Comparison of ENCODE assay signal across 3 cellular contexts in the genomic region with DNA sequence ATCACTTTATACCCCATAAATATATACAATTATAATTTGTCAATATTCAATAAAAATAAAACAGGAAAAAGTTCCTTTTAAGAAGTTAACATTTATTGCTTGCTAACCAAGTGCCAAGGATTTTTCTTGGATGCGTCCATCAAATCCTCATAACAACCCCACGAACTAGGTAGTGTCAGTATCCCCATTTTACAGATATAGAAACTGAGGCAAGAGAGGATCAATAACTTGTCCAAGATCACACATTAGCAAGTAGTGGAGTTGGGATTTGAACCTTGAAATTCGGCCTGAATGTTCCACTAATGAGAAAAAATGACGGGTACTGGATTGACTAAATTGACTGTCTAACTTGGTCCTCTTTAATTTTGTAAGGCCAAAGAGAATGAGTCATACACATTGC.
A peak's percentile ranks its signal among the peaks of the same experiment; 100 is the strongest.
TF ChIP-seq lines count a peak whose summit lies in the region.

No MANE protein-coding gene starts in this region.

TF ChIP-seq in A549, 52 proteins besides CTCF, POLR2A, EP300 and RAD21:
- TF ChIP-seq FOSL2 (IDR thresholded peaks at IDR 0.05), result no peak
- TF ChIP-seq FOSL2 (CRISPR knock-in tag; IDR thresholded peaks at IDR 0.05), result peak; percentile 16; the same call in 1 of the 2 replicates
- TF ChIP-seq, protein P1, sequence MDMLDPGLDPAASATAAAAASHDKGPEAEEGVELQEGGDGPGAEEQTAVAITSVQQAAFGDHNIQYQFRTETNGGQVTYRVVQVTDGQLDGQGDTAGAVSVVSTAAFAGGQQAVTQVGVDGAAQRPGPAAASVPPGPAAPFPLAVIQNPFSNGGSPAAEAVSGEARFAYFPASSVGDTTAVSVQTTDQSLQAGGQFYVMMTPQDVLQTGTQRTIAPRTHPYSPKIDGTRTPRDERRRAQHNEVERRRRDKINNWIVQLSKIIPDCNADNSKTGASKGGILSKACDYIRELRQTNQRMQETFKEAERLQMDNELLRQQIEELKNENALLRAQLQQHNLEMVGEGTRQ (IDR thresholded peaks at IDR 0.05), result no peak
TF ChIP-seq in A549: peak in this region for 1.

TF ChIP-seq in HCT116, 20 proteins besides CTCF, POLR2A, EP300 and RAD21:
- TF ChIP-seq SRF (IDR thresholded peaks at IDR 0.05; ENCODE audit: low read depth), result no peak
- no peak for TF ChIP-seq SIN3A (IDR thresholded peaks at IDR 0.05; ENCODE audit: low read depth)
- TF ChIP-seq, protein P2, sequence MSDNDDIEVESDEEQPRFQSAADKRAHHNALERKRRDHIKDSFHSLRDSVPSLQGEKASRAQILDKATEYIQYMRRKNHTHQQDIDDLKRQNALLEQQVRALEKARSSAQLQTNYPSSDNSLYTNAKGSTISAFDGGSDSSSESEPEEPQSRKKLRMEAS (IDR thresholded peaks at IDR 0.05), result no peak
- no peak for TF ChIP-seq ZNF274 (IDR thresholded peaks at IDR 0.05; ENCODE audit: low read depth, low read length)
- TF ChIP-seq JUND (IDR thresholded peaks at IDR 0.05), result no peak
- no peak for TF ChIP-seq ELF1 (IDR thresholded peaks at IDR 0.05; ENCODE audit: borderline replicate concordance, low read depth)
- TF ChIP-seq, protein P3, sequence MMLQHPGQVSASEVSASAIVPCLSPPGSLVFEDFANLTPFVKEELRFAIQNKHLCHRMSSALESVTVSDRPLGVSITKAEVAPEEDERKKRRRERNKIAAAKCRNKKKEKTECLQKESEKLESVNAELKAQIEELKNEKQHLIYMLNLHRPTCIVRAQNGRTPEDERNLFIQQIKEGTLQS (IDR thresholded peaks at IDR 0.05), result no peak
- TF ChIP-seq, protein P4, sequence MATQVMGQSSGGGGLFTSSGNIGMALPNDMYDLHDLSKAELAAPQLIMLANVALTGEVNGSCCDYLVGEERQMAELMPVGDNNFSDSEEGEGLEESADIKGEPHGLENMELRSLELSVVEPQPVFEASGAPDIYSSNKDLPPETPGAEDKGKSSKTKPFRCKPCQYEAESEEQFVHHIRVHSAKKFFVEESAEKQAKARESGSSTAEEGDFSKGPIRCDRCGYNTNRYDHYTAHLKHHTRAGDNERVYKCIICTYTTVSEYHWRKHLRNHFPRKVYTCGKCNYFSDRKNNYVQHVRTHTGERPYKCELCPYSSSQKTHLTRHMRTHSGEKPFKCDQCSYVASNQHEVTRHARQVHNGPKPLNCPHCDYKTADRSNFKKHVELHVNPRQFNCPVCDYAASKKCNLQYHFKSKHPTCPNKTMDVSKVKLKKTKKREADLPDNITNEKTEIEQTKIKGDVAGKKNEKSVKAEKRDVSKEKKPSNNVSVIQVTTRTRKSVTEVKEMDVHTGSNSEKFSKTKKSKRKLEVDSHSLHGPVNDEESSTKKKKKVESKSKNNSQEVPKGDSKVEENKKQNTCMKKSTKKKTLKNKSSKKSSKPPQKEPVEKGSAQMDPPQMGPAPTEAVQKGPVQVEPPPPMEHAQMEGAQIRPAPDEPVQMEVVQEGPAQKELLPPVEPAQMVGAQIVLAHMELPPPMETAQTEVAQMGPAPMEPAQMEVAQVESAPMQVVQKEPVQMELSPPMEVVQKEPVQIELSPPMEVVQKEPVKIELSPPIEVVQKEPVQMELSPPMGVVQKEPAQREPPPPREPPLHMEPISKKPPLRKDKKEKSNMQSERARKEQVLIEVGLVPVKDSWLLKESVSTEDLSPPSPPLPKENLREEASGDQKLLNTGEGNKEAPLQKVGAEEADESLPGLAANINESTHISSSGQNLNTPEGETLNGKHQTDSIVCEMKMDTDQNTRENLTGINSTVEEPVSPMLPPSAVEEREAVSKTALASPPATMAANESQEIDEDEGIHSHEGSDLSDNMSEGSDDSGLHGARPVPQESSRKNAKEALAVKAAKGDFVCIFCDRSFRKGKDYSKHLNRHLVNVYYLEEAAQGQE (IDR thresholded peaks at IDR 0.05; ENCODE audit: low read depth), result no peak
- TF ChIP-seq ZFX (IDR thresholded peaks at IDR 0.05), result no peak
- no peak for TF ChIP-seq EZH2phosphoT487 (IDR thresholded peaks at IDR 0.05; ENCODE audit: borderline replicate concordance)
- TF ChIP-seq TCF7L2 (IDR thresholded peaks at IDR 0.05; ENCODE audit: borderline replicate concordance, extremely low read depth, insufficient read depth, insufficient read length), result no peak
- no peak for TF ChIP-seq EGR1 (IDR thresholded peaks at IDR 0.05; ENCODE audit: low read depth)
- TF ChIP-seq CBX3 (IDR thresholded peaks at IDR 0.05; ENCODE audit: low read depth), result no peak
- no peak for TF ChIP-seq CEBPB (IDR thresholded peaks at IDR 0.05; ENCODE audit: low read depth)
- no peak for TF ChIP-seq POLR2AphosphoS5 (IDR thresholded peaks at IDR 0.05; ENCODE audit: low read depth, low read length)
- TF ChIP-seq, protein P5, sequence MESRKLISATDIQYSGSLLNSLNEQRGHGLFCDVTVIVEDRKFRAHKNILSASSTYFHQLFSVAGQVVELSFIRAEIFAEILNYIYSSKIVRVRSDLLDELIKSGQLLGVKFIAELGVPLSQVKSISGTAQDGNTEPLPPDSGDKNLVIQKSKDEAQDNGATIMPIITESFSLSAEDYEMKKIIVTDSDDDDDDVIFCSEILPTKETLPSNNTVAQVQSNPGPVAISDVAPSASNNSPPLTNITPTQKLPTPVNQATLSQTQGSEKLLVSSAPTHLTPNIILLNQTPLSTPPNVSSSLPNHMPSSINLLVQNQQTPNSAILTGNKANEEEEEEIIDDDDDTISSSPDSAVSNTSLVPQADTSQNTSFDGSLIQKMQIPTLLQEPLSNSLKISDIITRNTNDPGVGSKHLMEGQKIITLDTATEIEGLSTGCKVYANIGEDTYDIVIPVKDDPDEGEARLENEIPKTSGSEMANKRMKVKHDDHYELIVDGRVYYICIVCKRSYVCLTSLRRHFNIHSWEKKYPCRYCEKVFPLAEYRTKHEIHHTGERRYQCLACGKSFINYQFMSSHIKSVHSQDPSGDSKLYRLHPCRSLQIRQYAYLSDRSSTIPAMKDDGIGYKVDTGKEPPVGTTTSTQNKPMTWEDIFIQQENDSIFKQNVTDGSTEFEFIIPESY (IDR thresholded peaks at IDR 0.05; ENCODE audit: extremely low read depth, insufficient replicate concordance, low read length), result no peak
- TF ChIP-seq EZH2 (IDR thresholded peaks at IDR 0.05), result no peak

TF ChIP-seq in K562, 482 proteins besides CTCF, POLR2A, EP300 and RAD21:
- TF ChIP-seq RBM25 (IDR thresholded peaks at IDR 0.05; ENCODE audit: low read depth, low read length, severe bottlenecking), result peak; percentile 73
- TF ChIP-seq ADNP (tag; IDR thresholded peaks at IDR 0.05), result 0 out of 2 replicates have a peak, but pooled peaks have one; percentile 41
- no peak for TF ChIP-seq MEF2D (tag; conservative IDR thresholded peaks at IDR 0.05; ENCODE audit: low read depth)
- TF ChIP-seq, protein P6, sequence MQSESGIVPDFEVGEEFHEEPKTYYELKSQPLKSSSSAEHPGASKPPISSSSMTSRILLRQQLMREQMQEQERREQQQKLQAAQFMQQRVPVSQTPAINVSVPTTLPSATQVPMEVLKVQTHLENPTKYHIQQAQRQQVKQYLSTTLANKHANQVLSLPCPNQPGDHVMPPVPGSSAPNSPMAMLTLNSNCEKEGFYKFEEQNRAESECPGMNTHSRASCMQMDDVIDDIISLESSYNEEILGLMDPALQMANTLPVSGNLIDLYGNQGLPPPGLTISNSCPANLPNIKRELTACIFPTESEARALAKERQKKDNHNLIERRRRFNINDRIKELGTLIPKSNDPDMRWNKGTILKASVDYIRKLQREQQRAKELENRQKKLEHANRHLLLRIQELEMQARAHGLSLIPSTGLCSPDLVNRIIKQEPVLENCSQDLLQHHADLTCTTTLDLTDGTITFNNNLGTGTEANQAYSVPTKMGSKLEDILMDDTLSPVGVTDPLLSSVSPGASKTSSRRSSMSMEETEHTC (IDR thresholded peaks at IDR 0.05), result no peak
- TF ChIP-seq STAT5B (CRISPR knock-in tag; IDR thresholded peaks at IDR 0.05), result no peak
- TF ChIP-seq, protein P7, sequence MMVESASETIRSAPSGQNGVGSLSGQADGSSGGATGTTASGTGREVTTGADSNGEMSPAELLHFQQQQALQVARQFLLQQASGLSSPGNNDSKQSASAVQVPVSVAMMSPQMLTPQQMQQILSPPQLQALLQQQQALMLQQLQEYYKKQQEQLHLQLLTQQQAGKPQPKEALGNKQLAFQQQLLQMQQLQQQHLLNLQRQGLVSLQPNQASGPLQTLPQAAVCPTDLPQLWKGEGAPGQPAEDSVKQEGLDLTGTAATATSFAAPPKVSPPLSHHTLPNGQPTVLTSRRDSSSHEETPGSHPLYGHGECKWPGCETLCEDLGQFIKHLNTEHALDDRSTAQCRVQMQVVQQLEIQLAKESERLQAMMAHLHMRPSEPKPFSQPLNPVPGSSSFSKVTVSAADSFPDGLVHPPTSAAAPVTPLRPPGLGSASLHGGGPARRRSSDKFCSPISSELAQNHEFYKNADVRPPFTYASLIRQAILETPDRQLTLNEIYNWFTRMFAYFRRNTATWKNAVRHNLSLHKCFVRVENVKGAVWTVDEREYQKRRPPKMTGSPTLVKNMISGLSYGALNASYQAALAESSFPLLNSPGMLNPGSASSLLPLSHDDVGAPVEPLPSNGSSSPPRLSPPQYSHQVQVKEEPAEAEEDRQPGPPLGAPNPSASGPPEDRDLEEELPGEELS (CRISPR knock-in tag; IDR thresholded peaks at IDR 0.05; ENCODE audit: borderline replicate concordance), result no peak
- peak; percentile 65; the same call in 1 of the 2 replicates for TF ChIP-seq BCOR (IDR thresholded peaks at IDR 0.05)
